8 cellular contexts compared by ENCODE assay signal in the genomic region with DNA sequence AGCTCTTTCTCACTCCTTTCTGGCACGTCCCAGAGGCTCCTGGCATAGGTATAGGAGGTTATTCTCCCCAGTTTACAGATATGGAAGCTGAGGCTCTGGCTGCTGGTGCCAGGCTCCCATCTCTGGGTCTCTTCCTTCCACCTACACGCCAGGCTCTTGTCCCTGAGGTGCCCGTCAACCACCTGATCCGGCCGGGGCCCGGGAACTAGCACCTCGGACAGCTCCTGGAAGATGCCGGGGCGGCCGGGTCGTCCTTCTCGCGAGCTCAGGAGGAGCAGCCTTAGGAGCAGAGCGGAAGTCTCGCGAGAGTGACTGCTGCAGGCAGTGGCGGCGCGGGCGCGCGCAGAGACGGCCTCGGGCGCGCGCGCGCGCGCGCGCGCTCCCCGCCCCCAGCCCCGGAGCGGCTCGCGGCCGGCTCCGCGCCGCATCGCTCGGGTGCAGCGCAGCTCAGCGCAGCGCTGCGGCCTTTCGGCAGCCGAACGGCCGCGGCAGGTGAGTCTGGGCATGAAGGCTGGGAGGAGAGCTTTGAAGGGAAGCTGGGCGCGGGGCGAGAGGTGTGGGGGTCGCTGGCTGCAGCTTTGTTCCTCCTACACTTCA. TPM values are rescaled to one million over a fixed set of nuclear protein-coding genes. Genes with fewer than 3 reads are reported as not detected.
DNase-seq lines count a peak whose midpoint lies in the region; ATAC-seq and TF ChIP-seq lines count a peak whose summit lies in the region.

A gene with protein sequence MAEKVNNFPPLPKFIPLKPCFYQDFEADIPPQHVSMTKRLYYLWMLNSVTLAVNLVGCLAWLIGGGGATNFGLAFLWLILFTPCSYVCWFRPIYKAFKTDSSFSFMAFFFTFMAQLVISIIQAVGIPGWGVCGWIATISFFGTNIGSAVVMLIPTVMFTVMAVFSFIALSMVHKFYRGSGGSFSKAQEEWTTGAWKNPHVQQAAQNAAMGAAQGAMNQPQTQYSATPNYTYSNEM (plus strand): TSS at position 382 of the 597 bp plus-strand sequence. CDS start 16,277 bp downstream, outside the sequence.

- H3K4me3 ChIP-seq in psoas muscle, result peak within 1 kb of the TSS; percentile 64

- H3K4me1 ChIP-seq in psoas muscle, result peaks cover 5% of the 10 kb centered on the region

- ATAC-seq in HG02759 (IDR thresholded peaks at IDR 0.05; ENCODE audit: unreplicated experiment), result peak; percentile 77
- ATAC-seq in psoas muscle, result peak; percentile 90 to 97 (median 93)

- H3K27ac ChIP-seq in psoas muscle, result no peak within 1 kb of the TSS

- 0 to 2% (median 1%) methylated on average over 34 to 58 of the region's 58 CpGs for WGBS in psoas muscle, 3 donors

- H3K36me3 ChIP-seq in psoas muscle (ENCODE audit: insufficient read depth in 1 of 2, low read depth in 1 of 2), result no peaks in the 10 kb centered on the region

- DNase-seq in EH (ENCODE audit: low read depth), result peak; percentile 93
- DNase-seq in NCI-H2029 (lab: John Stamatoyannopoulos, UW), result peak; percentile 92
- peak; percentile 71 for DNase-seq in T1000 (lab: John Stamatoyannopoulos, UW)
- DNase-seq in astrocyte of the hippocampus (ENCODE audit: low read depth, low spot score), result peak; percentile 97
- peak; percentile 94 for DNase-seq in hepatic stellate cell (ENCODE audit: low spot score)
- DNase-seq in psoas muscle, result peak; percentile 87 to 92
- peak; percentile 94 for DNase-seq in ureter (ENCODE audit: low spot score)

- H3K27me3 ChIP-seq in psoas muscle (ENCODE audit: insufficient read depth in 3 of 3, low read length in 2 of 3), result peaks cover 0 to 52% (median 6%) of the 10 kb centered on the region in 3 donors

- no peak for TF ChIP-seq CTCF in psoas muscle (IDR thresholded peaks at IDR 0.05)

- intact Hi-C loops in psoas muscle (cut with DNase I), result no loop called here

- no peaks in the 10 kb centered on the region for H3K9me3 ChIP-seq in psoas muscle

RNA-seq across cellular contexts. Expression of the gene that starts here (rescaled TPM):
- total RNA-seq in psoas muscle, result 1 to 10 TPM in 1 of 4 donors, under 1 TPM in 2, not detected in 1; 0.23 to 6.3 (median 0.97) TPM
- polyA plus RNA-seq in psoas muscle, result 1 to 10 TPM in 1 of 3 donors, under 1 TPM in 2; 0.03 to 2.1 (median 0.16) TPM
- total RNA-seq in ureter, result 21.0 TPM
